In the genomic region with DNA sequence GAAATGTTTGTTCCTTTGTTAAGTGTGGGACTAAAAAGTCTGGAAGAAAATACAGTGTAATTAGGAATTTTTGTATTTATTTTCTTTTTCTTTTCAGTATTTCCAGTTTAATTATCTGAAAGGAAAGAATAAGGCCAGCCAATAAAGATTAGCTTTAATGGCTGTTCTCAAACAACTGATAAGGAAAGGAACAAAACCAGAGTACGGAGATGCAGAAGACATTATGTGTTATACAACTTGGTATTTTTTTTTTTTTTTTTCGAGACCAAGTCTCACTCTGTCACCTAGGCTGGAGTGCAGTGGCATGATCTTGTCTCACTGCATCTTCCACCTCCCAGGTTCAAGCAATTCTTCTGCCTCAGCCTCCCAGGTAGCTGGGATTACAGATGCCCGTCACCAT, we compare ENCODE assay signal across 29 cellular contexts.
"Had no signal": no experiment of that assay in that cellular context is flagged by ENCODE, and none has a peak within 500 bp of the region (broad histone marks: within the 10 kb centered on the region; RNA-seq: fewer than 3 reads in every experiment).

No MANE protein-coding gene starts in this region.

- H3K27ac ChIP-seq: brain microvascular endothelial cell, esophagus muscularis mucosa, gastroesophageal sphincter had no signal

- DNase-seq: activated CD4-positive, alpha-beta memory T cell treated with anti-CD3 and anti-CD28 coated beads, Interleukin-2, amount 10 ng/mL, durations not matched to agents 7 days and 5 days; activated CD4-positive, alpha-beta T cell treated with anti-CD3 and anti-CD28 coated beads for 1 hour; activated CD4-positive, alpha-beta T cell treated with anti-CD3 and anti-CD28 coated beads for 4 hours; activated CD4-positive, alpha-beta T cell treated with anti-CD3 and anti-CD28 coated beads, Interleukin-2, amount 10 ng/mL, durations not matched to agents 7 days and 5 days; activated CD4-positive, alpha-beta T cell treated with anti-CD3 and anti-CD28 coated beads, Interleukin-2, amount 50 U/mL, for 4 hours; activated CD8-positive, alpha-beta memory T cell treated with anti-CD3 and anti-CD28 coated beads, Interleukin-2, amount 50 U/mL, for 48 hours; activated gamma-delta T cell treated with Interleukin-2 at 50 U/mL for 16 hours; activated naive CD4-positive, alpha-beta T cell treated with anti-CD3 and anti-CD28 coated beads, Interleukin-2, amount 50 U/mL, for 16 hours; activated naive CD4-positive, alpha-beta T cell treated with Interleukin-2 at 50 U/mL for 16 hours; activated T-cell treated with anti-CD3 and anti-CD28 coated beads for 4 hours; activated T-cell treated with anti-CD3 and anti-CD28 coated beads, Interleukin-2, amount 50 U/mL, for 24 hours; activated T-cell treated with anti-CD3 and anti-CD28 coated beads, Interleukin-2, amount 50 U/mL, for 72 hours; amniotic stem cell; anterior cingulate cortex; brain microvascular endothelial cell; caudate nucleus; cortex of kidney; dermis blood vessel endothelial cell; effector CD4-positive, alpha-beta T cell; effector memory CD8-positive, alpha-beta T cell; erythroblast; foreskin melanocyte; T-helper 2 cell had no signal

- H3K27me3 ChIP-seq: brain microvascular endothelial cell, esophagus muscularis mucosa, gastroesophageal sphincter had no signal

- ATAC-seq: activated T-cell treated with anti-CD3 and anti-CD28 coated beads, Interleukin-2, amount 50 U/mL, for 72 hours; effector memory CD8-positive, alpha-beta T cell; gastroesophageal sphincter; WTC11 had no signal

- H3K9me3 ChIP-seq: esophagus muscularis mucosa, gastroesophageal sphincter had no signal

- H3K4me3 ChIP-seq: esophagus muscularis mucosa, gastroesophageal sphincter had no signal

- H3K36me3 ChIP-seq: brain microvascular endothelial cell, gastroesophageal sphincter had no signal

- FAIRE-seq: astrocyte, bronchial epithelial cell, colon had no signal
